ENCODE assay signal across 12 cellular contexts in the genomic region with DNA sequence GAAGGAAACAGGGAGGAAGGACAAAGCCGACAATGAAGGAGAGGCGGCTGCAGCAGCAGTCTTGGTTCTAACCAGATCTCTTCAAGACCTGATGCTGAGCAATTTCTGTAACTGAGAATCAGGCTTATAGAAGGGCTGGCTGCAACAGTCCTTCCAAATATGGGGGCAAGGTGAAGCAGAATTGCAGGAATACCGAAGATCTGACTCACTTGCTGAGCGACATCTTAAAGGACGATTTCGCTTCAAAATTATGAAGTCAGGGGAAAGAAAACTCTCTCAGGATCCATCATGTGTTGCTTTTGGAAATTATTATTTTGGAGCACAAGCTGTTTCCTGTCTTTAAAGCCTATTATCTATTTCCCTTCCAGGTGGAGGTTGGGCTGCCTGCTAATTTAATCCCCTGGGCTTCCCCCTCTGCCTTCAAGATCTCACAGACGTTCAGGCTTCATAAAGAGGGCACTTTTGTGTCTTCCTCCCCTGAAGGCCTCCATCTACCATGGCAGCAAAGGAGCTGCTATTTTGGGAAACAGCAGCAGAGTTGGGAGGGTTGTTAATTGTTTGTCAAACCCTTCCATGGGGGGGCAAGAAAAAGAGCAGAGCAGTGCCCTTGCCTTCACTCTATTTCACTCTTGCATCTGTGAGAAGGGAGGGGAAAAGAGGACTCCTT. TPM values are rescaled to one million over a fixed set of nuclear protein-coding genes. Genes with fewer than 3 reads are reported as not detected.
DNase-seq lines count a peak whose midpoint lies in the region; ATAC-seq, FAIRE-seq and TF ChIP-seq lines count a peak whose summit lies in the region.
"Had no signal": no experiment of that assay in that cellular context is flagged by ENCODE, and none has a peak within 500 bp of the region (broad histone marks: within the 10 kb centered on the region; RNA-seq: fewer than 3 reads in every experiment).

No MANE protein-coding gene starts in this region.

- peaks cover 3% of the 10 kb centered on the region for H3K27me3 Mint-ChIP-seq in H9 (ENCODE audit: low read depth)

- peaks cover 0 to 4% (median 0%) of the 10 kb centered on the region in 3 experiments; a peak in 2 of 7 replicates for H3K36me3 Mint-ChIP-seq in H9 (ENCODE audit: insufficient read depth in 1 of 3, low read depth in 3 of 3)

- H2AFZ ChIP-seq in H9 (ENCODE audit: low read length): peak overlapping the region; percentile 63
- no peak overlapping the region for H2AFZ ChIP-seq in OCI-LY3 (ENCODE audit: low read depth, low read length)
- H2AFZ ChIP-seq in H1 (ENCODE audit: low read length): 0 out of 2 replicates have a peak overlapping the region, but pooled peaks have one; percentile 16
- H2AFZ ChIP-seq in osteoblast (ENCODE audit: low read length): peak overlapping the region; percentile 53
- H2AFZ ChIP-seq: hepatocyte had no signal

- H2BK20ac ChIP-seq in H9 (ENCODE audit: low read depth, low read length, poor library complexity, severe bottlenecking) (no peak overlapping the region), H1 (ENCODE audit: low read length) (no peak overlapping the region)

- H3K56ac ChIP-seq in H9 (ENCODE audit: insufficient read length, low read depth, low read length) (no peak overlapping the region), H1 (replicated peaks; ENCODE audit: insufficient read length, low read depth, low read length) (no peak overlapping the region)

- no peak for TF ChIP-seq POLR2A in H1 (IDR thresholded peaks at IDR 0.05; ENCODE audit: control extremely low read depth in 1 of 2, low read depth in 2 of 2, low read length in 2 of 2)

- H3K4me2 ChIP-seq in H9 (ENCODE audit: insufficient read depth, insufficient read length, low read length) (no peak overlapping the region), OCI-LY3 (ENCODE audit: low read length) (peak overlapping the region; percentile 15; the same call in 1 of the 2 replicates), H1 (ENCODE audit: insufficient read depth in 1 of 2, low read depth in 2 of 2, low read length in 2 of 2) (no peak overlapping the region), osteoblast (ENCODE audit: insufficient read depth, low read length) (peak overlapping the region; percentile 46)
- H3K4me2 ChIP-seq: hepatocyte had no signal

- FAIRE-seq in H1 (lab: Jason Lieb, UNC): no peak

- TF ChIP-seq EP300 in H1 (IDR thresholded peaks at IDR 0.05; ENCODE audit: borderline replicate concordance in 1 of 2, low read depth in 2 of 2, low read length in 2 of 2): no peak

- POLR2A ChIA-PET in H1 (lab: Charles Lee; ENCODE audit: partially characterized antibody) (interaction anchor here (1.0 to 1.2 kb wide), 2 partner anchors 12 to 14 kb away, joined by 3 to 4 read pairs; no protein-coding TSS in a partner anchor), HEK293T (lab: Yijun Ruan, JAX) (no interaction called here)

- H3K9me3 ChIP-seq in H9 (ENCODE audit: control insufficient read depth, low read depth, low read length): no peaks in the 10 kb centered on the region
- no peaks in the 10 kb centered on the region; the same call in 1 of the 2 replicates for H3K9me3 ChIP-seq in OCI-LY3 (ENCODE audit: insufficient read depth, low read length)
- H3K9me3 ChIP-seq in H1 (ENCODE audit: insufficient read depth in 2 of 2, low read depth in 1 of 2, low read length in 1 of 2): no peaks in the 10 kb centered on the region
- no peaks in the 10 kb centered on the region for H3K9me3 ChIP-seq in osteoblast (ENCODE audit: low read depth, low read length)

- WGBS in H9 (ENCODE audit: extremely low coverage, insufficient read length, low lambda C conversion rate): no CpG with 5 or more reads among the region's 7 CpGs
- 84% methylated on average over 7 of the region's 7 CpGs; no CpG with 5 or more reads in 1 of the 2 experiments for WGBS in H1 (ENCODE audit: extremely low coverage in 1 of 2, insufficient coverage in 1 of 2, insufficient read length in 1 of 2, insufficient replicate concordance in 2 of 2, low coverage in 1 of 2, low lambda C conversion rate in 2 of 2, missing lambda C conversion rate in 1 of 2), 2 experiments

- H4K5ac ChIP-seq in H9 (ENCODE audit: insufficient read length, low read depth, low read length): no peak overlapping the region
- no peak overlapping the region for H4K5ac ChIP-seq in H1 (ENCODE audit: insufficient read length, low read depth, low read length)

- H3K79me1 ChIP-seq in H9 (ENCODE audit: insufficient read depth, low read depth, low read length, poor library complexity, severe bottlenecking): no peaks in the 10 kb centered on the region
- no peaks in the 10 kb centered on the region for H3K79me1 ChIP-seq in H1 (ENCODE audit: low read depth, low read length)

- peaks cover 30 to 37% of the 10 kb centered on the region in 2 experiments for H3K4me1 Mint-ChIP-seq in H9

- H4K8ac ChIP-seq in H9 (replicated peaks; ENCODE audit: insufficient read length, low read depth, low read length): no peak overlapping the region
- H4K8ac ChIP-seq in H1 (ENCODE audit: extremely low read depth, insufficient read depth, low read length): no peak overlapping the region

- peaks cover 2 to 3% of the 10 kb centered on the region in 2 experiments; a peak in 2 of 5 replicates for H3K9me3 Mint-ChIP-seq in H9

- TF ChIP-seq CTCF in H9 (conservative IDR thresholded peaks at IDR 0.05) (no peak), OCI-LY3 (IDR thresholded peaks at IDR 0.05; ENCODE audit: low read depth, low read length) (no peak), H1 (IDR thresholded peaks at IDR 0.05; ENCODE audit: control extremely low read depth in 1 of 3, insufficient read depth in 1 of 3, low read depth in 1 of 3, low read length in 3 of 3) (no peak), osteoblast (IDR thresholded peaks at IDR 0.05; ENCODE audit: extremely low read depth, low read depth, low read length) (no peak)

- H3K4ac ChIP-seq in H9 (ENCODE audit: low read depth, low read length) (no peak overlapping the region), H1 (replicated peaks; ENCODE audit: insufficient read length, low read depth, low read length) (no peak overlapping the region)

- 0 out of 7 replicates have a peak overlapping the region, but pooled peaks of 1 of the 3 experiments have one; percentile 61 for H3K27ac Mint-ChIP-seq in H9
- H3K27ac Mint-ChIP-seq: activated naive CD8-positive, alpha-beta T cell had no signal

- DNase-seq in H9 (no peak), H1 (ENCODE audit: low read depth in 1 of 2, low spot score in 2 of 2) (no peak), osteoblast (ENCODE audit: insufficient read length, low spot score, missing footprints) (peak; percentile 76), HEK293T (ENCODE audit: extremely low spot score) (no peak)
- no peak for DNase-seq in activated CD8-positive, alpha-beta memory T cell treated with anti-CD3 and anti-CD28 coated beads, Interleukin-2, amount 50 U/mL, for 4 hours
- DNase-seq: DMS 273 treated with DMSO at 0.1 percent for 48 hours, midbrain had no signal

- H3K79me2 ChIP-seq in H9 (ENCODE audit: insufficient read depth, low read length) (no peaks in the 10 kb centered on the region), OCI-LY3 (ENCODE audit: low read length) (no peaks in the 10 kb centered on the region), H1 (ENCODE audit: control insufficient read depth in 1 of 2, insufficient read depth in 2 of 2, low read length in 2 of 2) (no peaks in the 10 kb centered on the region), osteoblast (ENCODE audit: insufficient read depth, low read length) (no peaks in the 10 kb centered on the region)
- H3K79me2 ChIP-seq: hepatocyte had no signal

- H3K23ac ChIP-seq in H9 (ENCODE audit: insufficient read length, low read depth, low read length): no peak overlapping the region
- no peak overlapping the region for H3K23ac ChIP-seq in H1 (ENCODE audit: insufficient read length)

- peaks cover 2% of the 10 kb centered on the region; the same call in 1 of the 2 replicates for H3K4me1 ChIP-seq in H9 (ENCODE audit: insufficient read depth, low read length)
- H3K4me1 ChIP-seq in OCI-LY3 (ENCODE audit: low read length): peaks cover 28% of the 10 kb centered on the region
- peaks cover 0 to 3% (median 0%) of the 10 kb centered on the region in 4 experiments; a peak in 1 of 7 replicates for H3K4me1 ChIP-seq in H1 (replicated peaks in 1 of 4; ENCODE audit: control insufficient read depth in 3 of 4, insufficient read depth in 4 of 4, low read length in 3 of 4)
- peaks cover 21% of the 10 kb centered on the region for H3K4me1 ChIP-seq in osteoblast (ENCODE audit: insufficient read depth, low read length)

- H2AK5ac ChIP-seq in H9 (ENCODE audit: insufficient read length, low read length) (no peak overlapping the region), H1 (ENCODE audit: low read depth, low read length) (no peak overlapping the region)

- no peak for ATAC-seq in GM21737 (IDR thresholded peaks at IDR 0.05; ENCODE audit: unreplicated experiment)
- ATAC-seq in GM18868 (IDR thresholded peaks at IDR 0.05; ENCODE audit: unreplicated experiment): no peak

- no peaks in the 10 kb centered on the region for H3K36me3 ChIP-seq in OCI-LY3 (replicated peaks; ENCODE audit: low read depth, low read length)
- H3K36me3 ChIP-seq in H1 (ENCODE audit: control insufficient read depth in 2 of 4, insufficient read depth in 4 of 4, low read length in 3 of 4): no peaks in the 10 kb centered on the region
- no peaks in the 10 kb centered on the region for H3K36me3 ChIP-seq in osteoblast (ENCODE audit: insufficient read depth, low read length)

- H3K9ac ChIP-seq in H9 (ENCODE audit: extremely low read depth, insufficient read length, low read length) (no peak overlapping the region), OCI-LY3 (ENCODE audit: low read length) (no peak overlapping the region), H1 (replicated peaks in 1 of 4; ENCODE audit: extremely low read depth in 1 of 4, low read depth in 3 of 4, low read length in 3 of 4) (no peak overlapping the region)

- no peak overlapping the region for H2BK12ac ChIP-seq in H9 (ENCODE audit: insufficient read length, low read depth, low read length)
- H2BK12ac ChIP-seq in H1 (ENCODE audit: low read depth, low read length): peak overlapping the region; percentile 53; the same call in 1 of the 2 replicates

- H2BK120ac ChIP-seq in H9 (ENCODE audit: low read depth, low read length, poor library complexity, severe bottlenecking): no peak overlapping the region
- no peak overlapping the region for H2BK120ac ChIP-seq in H1 (replicated peaks; ENCODE audit: low read depth, low read length)

- no peak overlapping the region for H2BK5ac ChIP-seq in H9 (ENCODE audit: insufficient read length, low read length)
- H2BK5ac ChIP-seq in H1 (ENCODE audit: low read depth, low read length): no peak overlapping the region

- H3T11ph ChIP-seq in H9 (ENCODE audit: low read length): no peak overlapping the region

- H4K20me1 ChIP-seq in H9 (ENCODE audit: control insufficient read depth, insufficient read depth, insufficient read length): no peaks in the 10 kb centered on the region
- H4K20me1 ChIP-seq in OCI-LY3 (ENCODE audit: insufficient read depth, low read length): no peaks in the 10 kb centered on the region
- H4K20me1 ChIP-seq in H1 (replicated peaks in 1 of 2; ENCODE audit: control insufficient read depth in 1 of 2, insufficient read depth in 2 of 2, low read length in 2 of 2): no peaks in the 10 kb centered on the region
- no peaks in the 10 kb centered on the region for H4K20me1 ChIP-seq in osteoblast (ENCODE audit: insufficient read depth, low read length)

- no peaks in the 10 kb centered on the region for H3K27me3 ChIP-seq in H9 (ENCODE audit: insufficient read depth, low read length)
- H3K27me3 ChIP-seq in OCI-LY3 (ENCODE audit: low read depth, low read length): peaks cover 55% of the 10 kb centered on the region
- H3K27me3 ChIP-seq in H1 (replicated peaks in 1 of 4; ENCODE audit: control insufficient read depth in 3 of 4, extremely low read depth in 1 of 4, insufficient read depth in 3 of 4, low read length in 3 of 4): no peaks in the 10 kb centered on the region
- no peaks in the 10 kb centered on the region for H3K27me3 ChIP-seq in osteoblast (ENCODE audit: insufficient read depth, low read length)
- H3K27me3 ChIP-seq: hepatocyte had no signal

- H4K91ac ChIP-seq in H9 (ENCODE audit: insufficient read length, low read depth, low read length) (no peak overlapping the region), H1 (replicated peaks; ENCODE audit: insufficient read length, low read length) (no peak overlapping the region)

- H3K18ac ChIP-seq in H9 (ENCODE audit: insufficient read length, low read depth, low read length) (no peak overlapping the region), H1 (ENCODE audit: extremely low read depth, low read length) (no peak overlapping the region)

- H2BK15ac ChIP-seq in H9 (ENCODE audit: low read depth, low read length): no peak overlapping the region
- H2BK15ac ChIP-seq in H1 (ENCODE audit: low read length): no peak overlapping the region

- H3K4me3 Mint-ChIP-seq in H9: no peak overlapping the region
- H3K4me3 Mint-ChIP-seq: activated naive CD8-positive, alpha-beta T cell had no signal

- H3K23me2 ChIP-seq in H9 (ENCODE audit: insufficient read length, low read depth, low read length, poor library complexity, severe bottlenecking) (no peaks in the 10 kb centered on the region), H1 (ENCODE audit: low read depth, low read length) (no peaks in the 10 kb centered on the region)

- CTCF ChIA-PET in H1 (lab: Charles Lee; ENCODE audit: partially characterized antibody): interaction anchor here (0.6 to 2.3 kb wide), 4 partner anchors 17 to 1732 kb away, joined by 3 to 8 read pairs (median 4); no protein-coding TSS in a partner anchor
- CTCF ChIA-PET in HEK293T (lab: Yijun Ruan, JAX): no interaction called here

- H3K27ac ChIP-seq in H9 (ENCODE audit: insufficient read length, low read depth, low read length) (no peak overlapping the region), OCI-LY3 (ENCODE audit: low read length) (no peak overlapping the region), H1 (ENCODE audit: low read depth, low read length) (no peak overlapping the region), osteoblast (ENCODE audit: low read depth, low read length) (peak overlapping the region; percentile 95)
- H3K27ac ChIP-seq: hepatocyte had no signal

- H3K4me3 ChIP-seq in OCI-LY3 (ENCODE audit: low read length): no peak overlapping the region
- no peak overlapping the region for H3K4me3 ChIP-seq in H1 (ENCODE audit: extremely low read depth in 1 of 4, insufficient read depth in 2 of 4, low read depth in 3 of 4, low read length in 4 of 4)
- H3K4me3 ChIP-seq in osteoblast (ENCODE audit: insufficient read depth, low read length): peak overlapping the region; percentile 4
- H3K4me3 ChIP-seq: hepatocyte had no signal

- TF ChIP-seq RAD21 in H1 (IDR thresholded peaks at IDR 0.05 in 1 of 2, conservative IDR thresholded peaks at IDR 0.05 in 1 of 2; ENCODE audit: low read depth in 2 of 2, low read length in 2 of 2): no peak

- H3K14ac ChIP-seq in H9 (ENCODE audit: insufficient read depth, low read length): peak overlapping the region; percentile 59; the same call in 1 of the 2 replicates
- no peak overlapping the region for H3K14ac ChIP-seq in H1 (ENCODE audit: insufficient read length)

RNA-seq across cellular contexts. Expression of gene IER5, which starts 10.8 kb away (rescaled TPM):
- total RNA-seq in H9 (2021) (6.7 and 7.6 TPM in 2 replicates), osteoblast (16.2 and 17.4 TPM in 2 replicates)
- total RNA-seq in H1 (2021; fragmentation: NEBNext Ultra II Directional; extraction: Animal tissue kit (Norgen Biotek cat#: 25700)): 7.1 and 7.7 TPM in 2 replicates
- polyA plus RNA-seq in H1 (2011; rRNA removed): 3.5 and 4.3 TPM in 2 replicates
- 5.5 TPM for polyA plus RNA-seq in H1 (2011; cell fraction: cytosol; rRNA removed)
- 6.0 TPM for polyA plus RNA-seq in H1 (2011; cell fraction: nucleus; rRNA removed)
- polyA plus RNA-seq in H1 (2012, experiment 1 of 2): 7.1 to 7.5 TPM (median 7.2 TPM) in 4 replicates
- 6.3 TPM for polyA plus RNA-seq in H1 (2012, experiment 2 of 2)
- polyA plus RNA-seq in H1 (2013, experiment 1 of 2): 3.4 TPM
- polyA plus RNA-seq in H1 (2013, experiment 2 of 2): 3.4 TPM
- 3.2 and 4.0 TPM in 2 replicates for polyA minus RNA-seq in H1 (2011; rRNA and poly(A)+ RNA removed)
- polyA minus RNA-seq in H1 (2011; cell fraction: cytosol; rRNA and poly(A)+ RNA removed): 6.9 TPM
- polyA minus RNA-seq in H1 (2011; cell fraction: nucleus; rRNA and poly(A)+ RNA removed): 14.5 TPM

RNA-seq across cellular contexts. Expression of gene MR1, which starts 43.9 kb away (rescaled TPM):
- total RNA-seq in H9 (2021) (0.02 and 0.07 TPM in 2 replicates), osteoblast (29.3 and 33.0 TPM in 2 replicates)
- total RNA-seq in H1 (2021; fragmentation: NEBNext Ultra II Directional; extraction: Animal tissue kit (Norgen Biotek cat#: 25700)): 0.19 TPM in 1 of 2 replicates, not detected in the other
- 0.09 and 0.14 TPM in 2 replicates for polyA plus RNA-seq in H1 (2011; rRNA removed)
- 0.19 TPM for polyA plus RNA-seq in H1 (2011; cell fraction: cytosol; rRNA removed)
- 0.04 TPM for polyA plus RNA-seq in H1 (2011; cell fraction: nucleus; rRNA removed)
- polyA plus RNA-seq in H1 (2012, experiment 1 of 2): 0.07 to 0.41 TPM in 2 of 4 replicates, not detected in the others
- polyA plus RNA-seq in H1 (2012, experiment 2 of 2): not detected
- 0.10 TPM for polyA plus RNA-seq in H1 (2013, experiment 1 of 2)
- polyA plus RNA-seq in H1 (2013, experiment 2 of 2): 0.11 TPM
- 0.13 and 0.22 TPM in 2 replicates for polyA minus RNA-seq in H1 (2011; rRNA and poly(A)+ RNA removed)
- polyA minus RNA-seq in H1 (2011; cell fraction: cytosol; rRNA and poly(A)+ RNA removed): not detected
- 0.40 TPM for polyA minus RNA-seq in H1 (2011; cell fraction: nucleus; rRNA and poly(A)+ RNA removed)

RNA-seq across cellular contexts. Expression of gene STX6, which starts 55.0 kb away (rescaled TPM):
- total RNA-seq in H9 (2021): 30.4 and 30.7 TPM in 2 replicates
- total RNA-seq in H1 (2021; fragmentation: NEBNext Ultra II Directional; extraction: Animal tissue kit (Norgen Biotek cat#: 25700)): 33.3 and 35.4 TPM in 2 replicates
- 13.6 and 14.8 TPM in 2 replicates for polyA plus RNA-seq in H1 (2011; rRNA removed)
- polyA plus RNA-seq in H1 (2011; cell fraction: cytosol; rRNA removed): 18.9 TPM
- polyA plus RNA-seq in H1 (2011; cell fraction: nucleus; rRNA removed): 12.6 TPM
- 19.8 to 22.5 TPM (median 20.3 TPM) in 4 replicates for polyA plus RNA-seq in H1 (2012, experiment 1 of 2)
- polyA plus RNA-seq in H1 (2012, experiment 2 of 2): 5.8 TPM
- 15.7 TPM for polyA plus RNA-seq in H1 (2013, experiment 1 of 2)
- 16.9 TPM for polyA plus RNA-seq in H1 (2013, experiment 2 of 2)
- 37.5 and 39.1 TPM in 2 replicates for polyA minus RNA-seq in H1 (2011; rRNA and poly(A)+ RNA removed)
- 18.1 TPM for polyA minus RNA-seq in H1 (2011; cell fraction: cytosol; rRNA and poly(A)+ RNA removed)
- polyA minus RNA-seq in H1 (2011; cell fraction: nucleus; rRNA and poly(A)+ RNA removed): 32.9 TPM
- 27.1 and 32.2 TPM in 2 replicates for total RNA-seq in osteoblast

Comparison
In these comparisons a context has a peak if more than half of its experiments do, and no peak if none do; other contexts are left out.
1. H3K4me2 ChIP-seq: peak in OCI-LY3 (single experiment) and osteoblast (single experiment); none in H9 (single experiment) and H1 (0 of 2).
2. RNA of gene MR1, which starts 43.9 kb away (total RNA-seq): 29.3 to 33.0 TPM in osteoblast; 0.19 TPM in H1 and 0.02 to 0.07 TPM in H9; every median in the first group is over 10 times any median in the second.